In the genomic region with DNA sequence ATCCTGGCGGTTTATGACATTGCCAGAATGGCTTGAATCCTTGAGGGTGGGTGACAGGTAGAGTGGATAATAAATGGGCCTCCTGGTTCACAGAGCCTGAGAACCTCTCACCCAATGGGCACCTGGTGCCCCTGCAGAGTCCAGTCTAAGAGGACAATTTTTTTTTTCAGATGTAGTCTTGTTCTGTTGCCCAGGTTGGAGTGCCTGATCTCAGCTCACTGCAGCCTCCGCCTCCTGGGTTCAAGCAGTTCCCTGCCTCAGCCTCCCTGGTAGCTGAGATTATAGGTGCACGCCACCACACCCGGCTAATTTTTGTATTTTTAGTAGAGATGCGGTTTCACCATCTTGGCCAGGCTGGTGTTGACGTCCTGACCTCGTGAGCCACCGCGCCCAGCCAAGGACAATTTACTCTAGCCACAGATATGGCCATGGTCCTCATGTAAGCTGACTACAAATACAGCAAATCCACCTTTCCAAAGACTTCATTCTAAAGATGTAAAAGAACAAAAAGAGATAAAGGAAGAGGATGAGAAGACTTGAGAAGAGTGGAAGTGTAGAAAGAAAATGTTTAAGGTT, we compare ENCODE assay signal across 9 cellular contexts. TPM values are rescaled to one million over a fixed set of nuclear protein-coding genes. Genes with fewer than 3 reads are reported as not detected.
DNase-seq lines count a peak whose midpoint lies in the region; ATAC-seq and TF ChIP-seq lines count a peak whose summit lies in the region.
"Had no signal": no experiment of that assay in that cellular context is flagged by ENCODE, and none has a peak within 500 bp of the region (broad histone marks: within the 10 kb centered on the region; RNA-seq: fewer than 3 reads in every experiment).

No MANE protein-coding gene starts in this region.

- intact Hi-C loops in adrenal gland (cut with DNase I) = no loop called here

- TF ChIP-seq CTCF in adrenal gland (IDR thresholded peaks at IDR 0.05) = no peak
- TF ChIP-seq CTCF in lung (IDR thresholded peaks at IDR 0.05; ENCODE audit: control extremely low read depth, extremely low read depth) = no peak

- H3K27me3 ChIP-seq in adrenal gland (no peaks in the 10 kb centered on the region), lung (ENCODE audit: control insufficient read depth, insufficient read depth) (no peaks in the 10 kb centered on the region)

- DNase-seq in T-helper 1 cell (no peak), adrenal gland (peak in 1 of 7 donors; percentile 37), lung (ENCODE audit: low spot score) (no peak), retina (no peak), iPS-NIHi7 (ENCODE audit: extremely low spot score) (no peak)
- no peak for DNase-seq in stimulated activated naive CD8-positive, alpha-beta T cell treated with anti-CD3 and anti-CD28 coated beads, Interleukin-15, amount 100 ng/mL, for 72 hours
- DNase-seq: 8988T had no signal

- peaks cover 2% of the 10 kb centered on the region for H3K36me3 Mint-ChIP-seq in T-helper 1 cell treated with Interleukin-12 subunit alpha and Interleukin-12 subunit beta and Interleukin-4 antibody, amounts not matched to agents 30 μg/mL and 1 μg/mL, for 36 hours (ENCODE audit: low read depth)

- peaks cover under 1% of the 10 kb centered on the region for H3K9me3 Mint-ChIP-seq in T-helper 1 cell treated with Interleukin-12 subunit alpha and Interleukin-12 subunit beta and Interleukin-4 antibody, amounts not matched to agents 30 μg/mL and 1 μg/mL, for 36 hours
- H3K9me3 Mint-ChIP-seq in stimulated activated naive CD8-positive, alpha-beta T cell treated with anti-CD3 and anti-CD28 coated beads, Interleukin-15, amount 100 ng/mL, for 72 hours = no peaks in the 10 kb centered on the region

- WGBS in adrenal gland, 4 donors = 76 to 82% (median 78%) methylated on average over 9 of the region's 9 CpGs
- 71 to 82% methylated on average over 9 of the region's 9 CpGs for WGBS in lung, 2 donors

- H3K4me1 ChIP-seq in adrenal gland (replicated peaks in 1 of 2) = peaks cover 15 to 29% of the 10 kb centered on the region in 2 donors
- peaks cover 31 to 32% of the 10 kb centered on the region in 2 donors for H3K4me1 ChIP-seq in lung (ENCODE audit: control insufficient read depth in 2 of 2, insufficient read depth in 2 of 2, low read length in 2 of 2)

- peaks cover 23% of the 10 kb centered on the region for H3K4me1 Mint-ChIP-seq in T-helper 1 cell treated with Interleukin-12 subunit alpha and Interleukin-12 subunit beta and Interleukin-4 antibody, amounts not matched to agents 30 μg/mL and 1 μg/mL, for 36 hours (ENCODE audit: low read depth)
- peaks cover 31% of the 10 kb centered on the region for H3K4me1 Mint-ChIP-seq in stimulated activated naive CD8-positive, alpha-beta T cell treated with anti-CD3 and anti-CD28 coated beads, Interleukin-15, amount 100 ng/mL, for 72 hours

- no peaks in the 10 kb centered on the region for H3K9me3 ChIP-seq in adrenal gland (replicated peaks in 1 of 3)
- H3K9me3 ChIP-seq in lung (ENCODE audit: control insufficient read depth in 2 of 2, insufficient read depth in 1 of 2, low read length in 1 of 2) = no peaks in the 10 kb centered on the region

- H3K27ac Mint-ChIP-seq in T-helper 1 cell treated with Interleukin-12 subunit alpha and Interleukin-12 subunit beta and Interleukin-4 antibody, amounts not matched to agents 30 μg/mL and 1 μg/mL, for 36 hours = peak overlapping the region; percentile 66
- peak overlapping the region in 1 of 2 donors; percentile 87 for H3K27ac Mint-ChIP-seq in stimulated activated naive CD8-positive, alpha-beta T cell treated with anti-CD3 and anti-CD28 coated beads, Interleukin-15, amount 100 ng/mL, for 72 hours

- H3K27me3 Mint-ChIP-seq in T-helper 1 cell treated with Interleukin-12 subunit alpha and Interleukin-12 subunit beta and Interleukin-4 antibody, amounts not matched to agents 30 μg/mL and 1 μg/mL, for 36 hours (ENCODE audit: low read depth) = peaks cover 41% of the 10 kb centered on the region
- peaks cover 49% of the 10 kb centered on the region for H3K27me3 Mint-ChIP-seq in stimulated activated naive CD8-positive, alpha-beta T cell treated with anti-CD3 and anti-CD28 coated beads, Interleukin-15, amount 100 ng/mL, for 72 hours

- TF ChIP-seq POLR2A in adrenal gland (IDR thresholded peaks at IDR 0.05) = no peak

- ATAC-seq in lung (ENCODE audit: insufficient read depth, low FRiP score) = no peak
- no peak for ATAC-seq in stimulated activated naive CD8-positive, alpha-beta T cell treated with anti-CD3 and anti-CD28 coated beads, Interleukin-15, amount 100 ng/mL, for 72 hours
- no peak for ATAC-seq in HG03196 (IDR thresholded peaks at IDR 0.05; ENCODE audit: unreplicated experiment)

- H3K27ac ChIP-seq in adrenal gland = peak overlapping the region in 4 of 5 donors; percentile 67 to 90 (median 78)
- H3K27ac ChIP-seq in lung (ENCODE audit: low read depth in 1 of 2, low read length in 1 of 2) = peak overlapping the region; percentile 93 to 95

- no peaks in the 10 kb centered on the region for H3K36me3 ChIP-seq in adrenal gland (replicated peaks in 1 of 2)
- no peaks in the 10 kb centered on the region for H3K36me3 ChIP-seq in lung (ENCODE audit: control insufficient read depth in 2 of 2, insufficient read depth in 2 of 2, low read length in 2 of 2)

- H3K4me3 Mint-ChIP-seq in T-helper 1 cell treated with Interleukin-12 subunit alpha and Interleukin-12 subunit beta and Interleukin-4 antibody, amounts not matched to agents 30 μg/mL and 1 μg/mL, for 36 hours = peak overlapping the region; percentile 52
- H3K4me3 Mint-ChIP-seq in stimulated activated naive CD8-positive, alpha-beta T cell treated with anti-CD3 and anti-CD28 coated beads, Interleukin-15, amount 100 ng/mL, for 72 hours = peak overlapping the region; percentile 44 to 70

- no peak overlapping the region for H3K4me3 ChIP-seq in adrenal gland
- H3K4me3 ChIP-seq in lung = no peak overlapping the region

RNA-seq across cellular contexts. Expression of a gene that starts 33.0 kb away (rescaled TPM):
- total RNA-seq in adrenal gland = 100 to 1,000 TPM; 114 to 852 (median 175) TPM
- 100 to 1,000 TPM in 1 of 3 donors, 10 to 100 TPM in 2; 70.9 to 168 (median 77.8) TPM for polyA plus RNA-seq in adrenal gland
- total RNA-seq in lung = 100 to 1,000 TPM; 414 to 627 TPM
- 100 to 1,000 TPM; 169 to 264 TPM for polyA plus RNA-seq in lung

RNA-seq across cellular contexts. Expression of a gene that starts 33.1 kb away (rescaled TPM):
- total RNA-seq in adrenal gland (100 to 1,000 TPM; 124 to 364 (median 207) TPM), lung (1,000 to 10,000 TPM in 1 of 2 donors, 100 to 1,000 TPM in 1; 326 to 1,051 TPM)
- polyA plus RNA-seq in adrenal gland (100 to 1,000 TPM in 2 of 3 donors, 10 to 100 TPM in 1; 62.4 to 127 (median 121) TPM), lung (100 to 1,000 TPM; 114 to 310 TPM)
